Comparison of ENCODE assay signal across 1 cellular context in the genomic region with DNA sequence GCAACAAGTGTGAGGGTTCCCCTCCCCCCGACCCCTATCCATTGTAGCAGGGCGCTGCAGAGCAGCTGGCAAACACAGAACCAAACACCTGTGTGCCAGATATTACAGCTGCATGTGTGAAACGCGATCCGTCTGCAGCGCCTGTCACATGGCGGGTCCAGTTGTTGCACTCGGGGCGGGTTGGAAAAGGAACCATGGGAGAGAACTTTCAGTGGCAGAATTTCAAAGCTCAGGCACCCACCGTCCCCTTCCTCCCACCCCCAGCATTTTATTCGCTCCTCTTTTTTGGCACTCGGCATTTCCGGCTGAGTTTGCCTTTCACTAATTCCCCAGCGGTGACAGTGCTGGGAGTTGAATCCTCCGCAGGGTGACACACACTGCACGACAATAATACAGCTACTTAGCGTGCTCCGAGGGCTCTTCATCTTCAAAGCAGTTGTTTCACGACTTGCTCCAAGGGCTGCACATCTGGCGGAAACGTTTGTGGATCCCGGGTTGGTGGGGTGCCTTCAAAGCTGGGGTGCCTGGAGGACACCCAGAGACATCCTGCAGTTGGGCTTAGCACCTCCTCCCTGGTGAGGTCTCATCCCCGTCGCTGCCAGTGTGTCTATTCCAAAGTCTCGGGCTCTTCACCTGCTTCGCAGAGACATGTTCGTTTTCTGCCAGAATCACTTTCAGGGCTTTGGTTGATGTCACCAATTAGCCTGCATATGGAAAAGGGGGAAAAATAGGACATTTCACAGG.
TF ChIP-seq lines count a peak whose summit lies in the region.

No MANE protein-coding gene starts in this region.

TF ChIP-seq in IMR-90, 13 proteins besides CTCF, POLR2A, EP300 and RAD21 (continued from another document):
- TF ChIP-seq, protein P1, sequence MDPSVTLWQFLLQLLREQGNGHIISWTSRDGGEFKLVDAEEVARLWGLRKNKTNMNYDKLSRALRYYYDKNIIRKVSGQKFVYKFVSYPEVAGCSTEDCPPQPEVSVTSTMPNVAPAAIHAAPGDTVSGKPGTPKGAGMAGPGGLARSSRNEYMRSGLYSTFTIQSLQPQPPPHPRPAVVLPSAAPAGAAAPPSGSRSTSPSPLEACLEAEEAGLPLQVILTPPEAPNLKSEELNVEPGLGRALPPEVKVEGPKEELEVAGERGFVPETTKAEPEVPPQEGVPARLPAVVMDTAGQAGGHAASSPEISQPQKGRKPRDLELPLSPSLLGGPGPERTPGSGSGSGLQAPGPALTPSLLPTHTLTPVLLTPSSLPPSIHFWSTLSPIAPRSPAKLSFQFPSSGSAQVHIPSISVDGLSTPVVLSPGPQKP (IDR thresholded peaks at IDR 0.05; ENCODE audit: borderline replicate concordance, low read depth, low read length), result no peak
- no peak for TF ChIP-seq FOS (IDR thresholded peaks at IDR 0.05; ENCODE audit: low read depth, low read length)
- no peak for TF ChIP-seq SMC3 (IDR thresholded peaks at IDR 0.05; ENCODE audit: low read depth, low read length)
- no peak for TF ChIP-seq MAZ (IDR thresholded peaks at IDR 0.05; ENCODE audit: borderline replicate concordance, low read depth, low read length)
- no peak for TF ChIP-seq RFX5 (IDR thresholded peaks at IDR 0.05; ENCODE audit: low read depth, low read length)
- TF ChIP-seq MXI1 (IDR thresholded peaks at IDR 0.05; ENCODE audit: borderline replicate concordance, low read depth, low read length), result no peak
- TF ChIP-seq NFE2L2 (IDR thresholded peaks at IDR 0.05; ENCODE audit: low read depth, low read length), result no peak
- no peak for TF ChIP-seq MAFK (IDR thresholded peaks at IDR 0.05; ENCODE audit: low read depth, low read length)
- TF ChIP-seq RCOR1 (IDR thresholded peaks at IDR 0.05; ENCODE audit: insufficient replicate concordance, low read length), result no peak
- no peak for TF ChIP-seq CEBPB (IDR thresholded peaks at IDR 0.05; ENCODE audit: low read depth, low read length)
